ENCODE assay signal across 13 cellular contexts in genomic region chr20:59146801-59147118, GRCh38. TPM values are rescaled to one million over a fixed set of nuclear protein-coding genes. Genes with fewer than 3 reads are reported as not detected.
DNase-seq lines count a peak whose midpoint lies in the region; ATAC-seq, FAIRE-seq and TF ChIP-seq lines count a peak whose summit lies in the region.
"Had no signal": no experiment of that assay in that cellular context is flagged by ENCODE, and none has a peak within 500 bp of the region (broad histone marks: within the 10 kb centered on the region; RNA-seq: fewer than 3 reads in every experiment).

No MANE protein-coding gene starts in this region.

- H3K27me3 Mint-ChIP-seq in T-helper 1 cell treated with Interleukin-12 subunit alpha and Interleukin-12 subunit beta and Interleukin-4 antibody, amounts not matched to agents 30 μg/mL and 1 μg/mL, for 36 hours (ENCODE audit: low read depth), result no peaks in the 10 kb centered on the region
- H3K27me3 Mint-ChIP-seq in activated naive CD8-positive, alpha-beta T cell treated with anti-CD3 and anti-CD28 coated beads for 36 hours, result no peaks in the 10 kb centered on the region

- ATAC-seq in GM18870 (IDR thresholded peaks at IDR 0.05; ENCODE audit: unreplicated experiment) (no peak), HG03095 (IDR thresholded peaks at IDR 0.05; ENCODE audit: unreplicated experiment) (no peak)

- no peak for DNase-seq in T-helper 1 cell
- DNase-seq in activated naive CD8-positive, alpha-beta T cell treated with anti-CD3 and anti-CD28 coated beads for 36 hours, result no peak
- peak; percentile 44 for DNase-seq in right atrium auricular region (ENCODE audit: low spot score)
- DNase-seq in frontal cortex (ENCODE audit: low spot score in 2 of 2), result no peak
- DNase-seq: 8988T; activated CD4-positive, alpha-beta T cell treated with anti-CD3 and anti-CD28 coated beads, Interleukin-2, amount 50 U/mL, for 48 hours; posterior cingulate gyrus had no signal

- H3K27me3 ChIP-seq in right atrium auricular region (no peaks in the 10 kb centered on the region), stomach smooth muscle (ENCODE audit: control insufficient read depth in 1 of 2, insufficient read depth in 2 of 2, low read length in 2 of 2) (peaks cover 0 to 8% of the 10 kb centered on the region in 2 donors)

- H3K27ac ChIP-seq in right atrium auricular region, result peak overlapping the region in 1 of 2 donors; percentile 29
- peak overlapping the region; percentile 12 for H3K27ac ChIP-seq in stomach smooth muscle (ENCODE audit: low read length)

- no peak for TF ChIP-seq CTCF in right atrium auricular region (IDR thresholded peaks at IDR 0.05)

- H3K9me3 ChIP-seq in right atrium auricular region (no peaks in the 10 kb centered on the region), stomach smooth muscle (ENCODE audit: control insufficient read depth in 2 of 2, low read length in 2 of 2) (peaks cover 0 to 3% of the 10 kb centered on the region in 2 donors)

- peak overlapping the region; percentile 64 for H3K4me3 Mint-ChIP-seq in T-helper 1 cell treated with Interleukin-12 subunit alpha and Interleukin-12 subunit beta and Interleukin-4 antibody, amounts not matched to agents 30 μg/mL and 1 μg/mL, for 36 hours
- H3K4me3 Mint-ChIP-seq in activated naive CD8-positive, alpha-beta T cell treated with anti-CD3 and anti-CD28 coated beads for 36 hours, result peak overlapping the region; percentile 91
- H3K4me3 Mint-ChIP-seq: mesothelial cell of epicardium had no signal

- peaks cover 2% of the 10 kb centered on the region for H3K36me3 Mint-ChIP-seq in T-helper 1 cell treated with Interleukin-12 subunit alpha and Interleukin-12 subunit beta and Interleukin-4 antibody, amounts not matched to agents 30 μg/mL and 1 μg/mL, for 36 hours (ENCODE audit: low read depth)
- H3K36me3 Mint-ChIP-seq in activated naive CD8-positive, alpha-beta T cell treated with anti-CD3 and anti-CD28 coated beads for 36 hours, result peaks cover 25% of the 10 kb centered on the region
- H3K36me3 Mint-ChIP-seq: mesothelial cell of epicardium had no signal

- H3K9me3 Mint-ChIP-seq in T-helper 1 cell treated with Interleukin-12 subunit alpha and Interleukin-12 subunit beta and Interleukin-4 antibody, amounts not matched to agents 30 μg/mL and 1 μg/mL, for 36 hours, result no peaks in the 10 kb centered on the region
- H3K9me3 Mint-ChIP-seq in activated naive CD8-positive, alpha-beta T cell treated with anti-CD3 and anti-CD28 coated beads for 36 hours, result peaks cover 2% of the 10 kb centered on the region
- H3K9me3 Mint-ChIP-seq: mesothelial cell of epicardium had no signal

- H3K36me3 ChIP-seq in right atrium auricular region (no peaks in the 10 kb centered on the region), stomach smooth muscle (ENCODE audit: control insufficient read depth in 2 of 2, insufficient read depth in 2 of 2, low read length in 2 of 2) (no peaks in the 10 kb centered on the region)

- H3K4me3 ChIP-seq in right atrium auricular region (no peak overlapping the region), stomach smooth muscle (ENCODE audit: low read length in 2 of 2) (peak overlapping the region; percentile 20 to 30)

- H3K4me1 ChIP-seq in right atrium auricular region, result peaks cover 0 to 41% of the 10 kb centered on the region in 2 donors
- peaks cover 20% of the 10 kb centered on the region for H3K4me1 ChIP-seq in stomach smooth muscle (ENCODE audit: control insufficient read depth, insufficient read depth, low read length)

- H3K9ac ChIP-seq in stomach smooth muscle (ENCODE audit: low read length in 2 of 2), result no peak overlapping the region

- H3K27ac Mint-ChIP-seq in T-helper 1 cell treated with Interleukin-12 subunit alpha and Interleukin-12 subunit beta and Interleukin-4 antibody, amounts not matched to agents 30 μg/mL and 1 μg/mL, for 36 hours, result peak overlapping the region; percentile 56
- H3K27ac Mint-ChIP-seq in activated naive CD8-positive, alpha-beta T cell treated with anti-CD3 and anti-CD28 coated beads for 36 hours, result peak overlapping the region; percentile 94
- H3K27ac Mint-ChIP-seq: mesothelial cell of epicardium had no signal

- no peak for FAIRE-seq in frontal cortex (lab: Jason Lieb, UNC)

- H3K4me1 Mint-ChIP-seq in T-helper 1 cell treated with Interleukin-12 subunit alpha and Interleukin-12 subunit beta and Interleukin-4 antibody, amounts not matched to agents 30 μg/mL and 1 μg/mL, for 36 hours (ENCODE audit: low read depth), result peaks cover 41% of the 10 kb centered on the region
- H3K4me1 Mint-ChIP-seq in activated naive CD8-positive, alpha-beta T cell treated with anti-CD3 and anti-CD28 coated beads for 36 hours, result peaks cover 72% of the 10 kb centered on the region

RNA-seq across cellular contexts. Expression of gene ZNF831, which starts 16.9 kb away (rescaled TPM):
- 1 to 10 TPM; 6.5 to 6.9 TPM for total RNA-seq in activated naive CD8-positive, alpha-beta T cell treated with anti-CD3 and anti-CD28 coated beads for 36 hours
- total RNA-seq in right atrium auricular region (under 1 TPM; 0.19 to 0.47 TPM), frontal cortex (under 0.01 TPM)
- total RNA-seq: LHCN-M2 had no signal

Comparison
In these comparisons a context has a peak if more than half of its experiments do, and no peak if none do; other contexts are left out.
1. H3K4me3 ChIP-seq: peak in stomach smooth muscle (2 of 2); none in right atrium auricular region (0 of 2).